24 cellular contexts compared by ENCODE assay signal in the genomic region with DNA sequence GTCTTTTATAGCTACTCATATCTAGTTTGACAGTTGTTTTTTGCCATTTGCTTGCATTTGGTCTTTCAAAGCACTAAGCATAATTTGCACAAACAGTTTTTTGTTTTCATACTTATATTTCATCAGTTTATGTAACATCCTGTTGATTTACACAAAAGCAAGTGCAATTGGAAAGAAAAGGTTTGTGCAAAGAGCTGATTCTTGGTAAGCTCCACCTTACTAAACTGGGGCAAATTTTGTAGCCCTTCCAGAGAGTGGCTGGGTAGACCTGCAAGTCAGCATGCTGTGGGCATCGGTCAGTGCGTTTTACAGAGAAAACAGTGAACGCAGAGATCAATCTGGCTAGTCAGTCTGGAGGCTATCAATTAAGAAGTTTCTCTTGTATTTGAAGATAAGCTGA. TPM values are rescaled to one million over a fixed set of nuclear protein-coding genes. Genes with fewer than 3 reads are reported as not detected.
DNase-seq lines count a peak whose midpoint lies in the region; ATAC-seq, FAIRE-seq and TF ChIP-seq lines count a peak whose summit lies in the region.
"Had no signal": no experiment of that assay in that cellular context is flagged by ENCODE, and none has a peak within 500 bp of the region (broad histone marks: within the 10 kb centered on the region; RNA-seq: fewer than 3 reads in every experiment).

No MANE protein-coding gene starts in this region.

- peaks cover 51% of the 10 kb centered on the region for H3K36me3 ChIP-seq in right atrium auricular region
- H3K36me3 ChIP-seq: HAP-1 had no signal

- no peak overlapping the region for H3K4me3 ChIP-seq in right atrium auricular region
- H3K4me3 ChIP-seq: GM23338, HAP-1, K562 had no signal

- no peak for FAIRE-seq in RCC 7860 (lab: Jason Lieb, UNC)
- FAIRE-seq: A204.1, G401.6, GM12892, GM18507, HepG2, K562 had no signal

- intact Hi-C loops in activated CD4-positive, alpha-beta memory T cell treated with anti-CD3 and anti-CD28 coated beads for 36 hours (cut with micrococcal nuclease) = no loop called here
- intact Hi-C loops in CD4-positive, alpha-beta T cell (cut with DNase I, micrococcal nuclease) = loop anchor here in 1 of 2 experiments (5.0 kb wide), 1 partner anchor 35 kb away; a partner anchor contains a TSS

- H3K36me3 Mint-ChIP-seq in activated CD4-positive, alpha-beta memory T cell treated with anti-CD3 and anti-CD28 coated beads, Interleukin-2, amount 10 ng/mL, durations not matched to agents 7 days and 5 days (ENCODE audit: low read depth) = no peaks in the 10 kb centered on the region
- H3K36me3 Mint-ChIP-seq in activated CD4-positive, alpha-beta memory T cell treated with anti-CD3 and anti-CD28 coated beads for 36 hours = no peaks in the 10 kb centered on the region
- no peaks in the 10 kb centered on the region for H3K36me3 Mint-ChIP-seq in CD4-positive, alpha-beta T cell (ENCODE audit: low read depth)
- peaks cover 3% of the 10 kb centered on the region for H3K36me3 Mint-ChIP-seq in T-helper 17 cell (ENCODE audit: low read depth)
- H3K36me3 Mint-ChIP-seq in stimulated activated effector memory CD8-positive, alpha-beta T cell treated with anti-CD3 and anti-CD28 coated beads, Interleukin-12 subunit alpha, Interleukin-12 subunit beta, amount 100 ng/mL, for 72 hours = no peaks in the 10 kb centered on the region
- H3K36me3 Mint-ChIP-seq: CD8-positive, alpha-beta T cell had no signal

- H3K4me1 Mint-ChIP-seq in activated CD4-positive, alpha-beta memory T cell treated with anti-CD3 and anti-CD28 coated beads, Interleukin-2, amount 10 ng/mL, durations not matched to agents 7 days and 5 days = peaks cover 27% of the 10 kb centered on the region
- H3K4me1 Mint-ChIP-seq in activated CD4-positive, alpha-beta memory T cell treated with anti-CD3 and anti-CD28 coated beads for 36 hours (ENCODE audit: low read depth) = peaks cover 46% of the 10 kb centered on the region
- peaks cover 34% of the 10 kb centered on the region for H3K4me1 Mint-ChIP-seq in CD4-positive, alpha-beta T cell (ENCODE audit: low read depth)
- H3K4me1 Mint-ChIP-seq in T-helper 17 cell = peaks cover 44% of the 10 kb centered on the region
- H3K4me1 Mint-ChIP-seq in stimulated activated effector memory CD8-positive, alpha-beta T cell treated with anti-CD3 and anti-CD28 coated beads, Interleukin-12 subunit alpha, Interleukin-12 subunit beta, amount 100 ng/mL, for 72 hours = peaks cover 26% of the 10 kb centered on the region
- H3K4me1 Mint-ChIP-seq: GM23338 had no signal

- no peaks in the 10 kb centered on the region for H3K4me1 ChIP-seq in right atrium auricular region
- H3K4me1 ChIP-seq: HAP-1 had no signal

- H3K4me3 Mint-ChIP-seq in activated CD4-positive, alpha-beta memory T cell treated with anti-CD3 and anti-CD28 coated beads, Interleukin-2, amount 10 ng/mL, durations not matched to agents 7 days and 5 days = no peak overlapping the region
- no peak overlapping the region for H3K4me3 Mint-ChIP-seq in activated CD4-positive, alpha-beta memory T cell treated with anti-CD3 and anti-CD28 coated beads for 36 hours
- H3K4me3 Mint-ChIP-seq in CD4-positive, alpha-beta T cell = no peak overlapping the region
- peak overlapping the region; percentile 53 for H3K4me3 Mint-ChIP-seq in T-helper 17 cell
- no peak overlapping the region for H3K4me3 Mint-ChIP-seq in stimulated activated effector memory CD8-positive, alpha-beta T cell treated with anti-CD3 and anti-CD28 coated beads, Interleukin-12 subunit alpha, Interleukin-12 subunit beta, amount 100 ng/mL, for 72 hours
- H3K4me3 Mint-ChIP-seq: CD8-positive, alpha-beta T cell; GM23338 had no signal

- no peaks in the 10 kb centered on the region for H3K9me3 Mint-ChIP-seq in activated CD4-positive, alpha-beta memory T cell treated with anti-CD3 and anti-CD28 coated beads, Interleukin-2, amount 10 ng/mL, durations not matched to agents 7 days and 5 days
- no peaks in the 10 kb centered on the region for H3K9me3 Mint-ChIP-seq in activated CD4-positive, alpha-beta memory T cell treated with anti-CD3 and anti-CD28 coated beads for 36 hours
- no peaks in the 10 kb centered on the region for H3K9me3 Mint-ChIP-seq in CD4-positive, alpha-beta T cell
- H3K9me3 Mint-ChIP-seq in stimulated activated effector memory CD8-positive, alpha-beta T cell treated with anti-CD3 and anti-CD28 coated beads, Interleukin-12 subunit alpha, Interleukin-12 subunit beta, amount 100 ng/mL, for 72 hours = no peaks in the 10 kb centered on the region
- H3K9me3 Mint-ChIP-seq: CD8-positive, alpha-beta T cell; GM23338 had no signal

- H3K27me3 Mint-ChIP-seq in activated CD4-positive, alpha-beta memory T cell treated with anti-CD3 and anti-CD28 coated beads, Interleukin-2, amount 10 ng/mL, durations not matched to agents 7 days and 5 days = no peaks in the 10 kb centered on the region
- H3K27me3 Mint-ChIP-seq in activated CD4-positive, alpha-beta memory T cell treated with anti-CD3 and anti-CD28 coated beads for 36 hours = no peaks in the 10 kb centered on the region
- no peaks in the 10 kb centered on the region for H3K27me3 Mint-ChIP-seq in CD4-positive, alpha-beta T cell
- no peaks in the 10 kb centered on the region for H3K27me3 Mint-ChIP-seq in T-helper 17 cell

- H3K9me3 ChIP-seq in CD4-positive, alpha-beta T cell (ENCODE audit: control insufficient read depth, low read length) = no peaks in the 10 kb centered on the region
- H3K9me3 ChIP-seq in T-helper 17 cell (ENCODE audit: control insufficient read depth, low read length, poor library complexity, severe bottlenecking) (no peaks in the 10 kb centered on the region), right atrium auricular region (no peaks in the 10 kb centered on the region)
- H3K9me3 ChIP-seq: HAP-1 had no signal

- CTCF ChIA-PET in activated CD4-positive, alpha-beta memory T cell treated with anti-CD3 and anti-CD28 coated beads, Interleukin-2, amount 10 ng/mL, durations not matched to agents 7 days and 5 days (lab: Charles Lee) = interaction anchor here (0.8 to 3.0 kb wide), 10 partner anchors 8 to 281 kb away, joined by 3 to 13 read pairs (median 5); a partner anchor contains a TSS
- CTCF ChIA-PET in activated CD4-positive, alpha-beta memory T cell treated with anti-CD3 and anti-CD28 coated beads for 36 hours (lab: Charles Lee) = interaction anchor here (0.6 to 3.4 kb wide), 5 partner anchors 12 to 107 kb away, joined by 3 to 10 read pairs (median 6); no protein-coding TSS in a partner anchor
- CTCF ChIA-PET in CD4-positive, alpha-beta T cell (lab: Charles Lee) = no interaction called here

- peak; percentile 26 for ATAC-seq in CD4-positive, alpha-beta T cell (ENCODE audit: poor library complexity)
- peak; percentile 48 for ATAC-seq in T-helper 17 cell
- no peak for ATAC-seq in stimulated activated effector memory CD8-positive, alpha-beta T cell treated with anti-CD3 and anti-CD28 coated beads, Interleukin-12 subunit alpha, Interleukin-12 subunit beta, amount 100 ng/mL, for 72 hours
- ATAC-seq: CD8-positive, alpha-beta T cell had no signal

- peak overlapping the region; percentile 75 for H3K27ac Mint-ChIP-seq in activated CD4-positive, alpha-beta memory T cell treated with anti-CD3 and anti-CD28 coated beads, Interleukin-2, amount 10 ng/mL, durations not matched to agents 7 days and 5 days
- no peak overlapping the region for H3K27ac Mint-ChIP-seq in activated CD4-positive, alpha-beta memory T cell treated with anti-CD3 and anti-CD28 coated beads for 36 hours
- H3K27ac Mint-ChIP-seq in CD4-positive, alpha-beta T cell = peak overlapping the region; percentile 57
- peak overlapping the region; percentile 53 for H3K27ac Mint-ChIP-seq in T-helper 17 cell
- H3K27ac Mint-ChIP-seq in stimulated activated effector memory CD8-positive, alpha-beta T cell treated with anti-CD3 and anti-CD28 coated beads, Interleukin-12 subunit alpha, Interleukin-12 subunit beta, amount 100 ng/mL, for 72 hours = peak overlapping the region; percentile 23
- H3K27ac Mint-ChIP-seq: CD8-positive, alpha-beta T cell; GM23338 had no signal

- no peaks in the 10 kb centered on the region for H3K27me3 ChIP-seq in CD4-positive, alpha-beta T cell (ENCODE audit: control insufficient read depth, insufficient read depth, low read length)
- no peaks in the 10 kb centered on the region for H3K27me3 ChIP-seq in right atrium auricular region

- no peak for DNase-seq in activated CD4-positive, alpha-beta memory T cell treated with anti-CD3 and anti-CD28 coated beads, Interleukin-2, amount 10 ng/mL, durations not matched to agents 7 days and 5 days
- no peak for DNase-seq in activated CD4-positive, alpha-beta memory T cell treated with anti-CD3 and anti-CD28 coated beads for 36 hours
- DNase-seq in CD4-positive, alpha-beta T cell = no peak
- DNase-seq in T-helper 17 cell (no peak), right atrium auricular region (ENCODE audit: low spot score) (no peak), RCC 7860 (ENCODE audit: low spot score) (no peak)
- peak in 1 of 2 donors; percentile 22 for DNase-seq in stimulated activated effector memory CD8-positive, alpha-beta T cell treated with anti-CD3 and anti-CD28 coated beads, Interleukin-12 subunit alpha, Interleukin-12 subunit beta, amount 100 ng/mL, for 72 hours (ENCODE audit: low spot score in 2 of 2)
- DNase-seq: Calu3; CD8-positive, alpha-beta T cell; NCI-H1048; NCI-H1417 treated with DMSO at 0.1 percent for 48 hours; NCI-H187; NCI-H446; NCI-H526; OCI-M1; Right ventricle myocardium superior had no signal

- H3K27ac ChIP-seq in CD4-positive, alpha-beta T cell (ENCODE audit: low read depth, low read length) = no peak overlapping the region
- no peak overlapping the region for H3K27ac ChIP-seq in right atrium auricular region

- POLR2A ChIA-PET in activated CD4-positive, alpha-beta memory T cell treated with anti-CD3 and anti-CD28 coated beads, Interleukin-2, amount 10 ng/mL, durations not matched to agents 7 days and 5 days (lab: Charles Lee) = interaction anchor here (0.8 to 2.7 kb wide), 6 partner anchors 23 to 120 kb away, joined by 3 to 30 read pairs (median 4); a partner anchor contains a TSS
- POLR2A ChIA-PET in activated CD4-positive, alpha-beta memory T cell treated with anti-CD3 and anti-CD28 coated beads for 36 hours (lab: Charles Lee) = no interaction called here
- POLR2A ChIA-PET in CD4-positive, alpha-beta T cell (lab: Charles Lee) = interaction anchor here (0.6 to 3.1 kb wide), 13 partner anchors 10 to 326 kb away, joined by 3 to 38 read pairs (median 3); a partner anchor contains a TSS

- TF ChIP-seq CTCF in CD4-positive, alpha-beta T cell (IDR thresholded peaks at IDR 0.05) = no peak
- no peak for TF ChIP-seq CTCF in right atrium auricular region (IDR thresholded peaks at IDR 0.05)

RNA-seq across cellular contexts. Expression of a gene that starts 34.5 kb away (rescaled TPM):
- total RNA-seq in activated CD4-positive, alpha-beta memory T cell treated with anti-CD3 and anti-CD28 coated beads, Interleukin-2, amount 10 ng/mL, durations not matched to agents 7 days and 5 days = under 1 TPM; 0.60 to 0.90 TPM
- total RNA-seq in activated CD4-positive, alpha-beta memory T cell treated with anti-CD3 and anti-CD28 coated beads for 36 hours = under 1 TPM; 0.17 to 0.31 TPM
- under 1 TPM; 0.17 to 0.19 TPM for total RNA-seq in CD4-positive, alpha-beta T cell
- total RNA-seq in T-helper 17 cell (under 1 TPM; 0.42 to 0.52 TPM), right atrium auricular region (100 to 1,000 TPM in 1 of 2 donors, 10 to 100 TPM in 1; 74.7 to 132 TPM)
- total RNA-seq: HepG2, K562 had no signal

Comparison
In these comparisons a context has a peak if more than half of its experiments do, and no peak if none do; other contexts are left out.
1. RNA of a gene that starts 34.5 kb away (total RNA-seq): 74.7 to 132 TPM in right atrium auricular region; 0.60 to 0.90 TPM in activated CD4-positive, alpha-beta memory T cell treated with anti-CD3 and anti-CD28 coated beads, Interleukin-2, amount 10 ng/mL, durations not matched to agents 7 days and 5 days, 0.42 to 0.52 TPM in T-helper 17 cell, 0.17 to 0.31 TPM in activated CD4-positive, alpha-beta memory T cell treated with anti-CD3 and anti-CD28 coated beads for 36 hours and 0.17 to 0.19 TPM in CD4-positive, alpha-beta T cell; every median in the first group is over 10 times any median in the second.